ENCODE assay signal across 10 cellular contexts in genomic region chr2:191246820-191247380, GRCh38. TPM values are rescaled to one million over a fixed set of nuclear protein-coding genes. Genes with fewer than 3 reads are reported as not detected.
DNase-seq lines count a peak whose midpoint lies in the region; ATAC-seq, FAIRE-seq and TF ChIP-seq lines count a peak whose summit lies in the region.
"Had no signal": no experiment of that assay in that cellular context is flagged by ENCODE, and none has a peak within 500 bp of the region (broad histone marks: within the 10 kb centered on the region; RNA-seq: fewer than 3 reads in every experiment).

No MANE protein-coding gene starts in this region.

- no peak for FAIRE-seq in RCC 7860 (lab: Jason Lieb, UNC)
- FAIRE-seq: GM12878 had no signal

- CTCF ChIA-PET in CD4-positive, alpha-beta T cell (lab: Charles Lee), result no interaction called here
- CTCF ChIA-PET in HEK293T (lab: Yijun Ruan, JAX), result no interaction called here

- peaks cover 14% of the 10 kb centered on the region for H3F3A ChIP-seq in neural progenitor cell (ENCODE audit: low read depth)

- no peaks in the 10 kb centered on the region for H3K36me3 ChIP-seq in neural progenitor cell

- no peak overlapping the region for H3K9ac ChIP-seq in neural progenitor cell

- H3K79me2 ChIP-seq in neural progenitor cell (ENCODE audit: low read depth), result peaks cover 61% of the 10 kb centered on the region

- H3K4me1 Mint-ChIP-seq in CD4-positive, alpha-beta T cell (ENCODE audit: low read depth), result peaks cover 12% of the 10 kb centered on the region
- peaks cover 53% of the 10 kb centered on the region for H3K4me1 Mint-ChIP-seq in neural progenitor cell

- DNase-seq in CD4-positive, alpha-beta T cell, result no peak
- DNase-seq in RCC 7860 (ENCODE audit: low spot score), result peak; percentile 18
- DNase-seq in fibroblast of gingiva (ENCODE audit: low read depth), result peak; percentile 31
- no peak for DNase-seq in neural progenitor cell (ENCODE audit: low spot score)
- no peak for DNase-seq in HEK293T (ENCODE audit: extremely low spot score)
- no peak for DNase-seq in NOMO-1 treated with dmso at 0.1 percent for 144 hours (lab: John Stamatoyannopoulos, UW; ENCODE audit: unreplicated experiment)
- no peak for DNase-seq in substantia nigra (lab: John Stamatoyannopoulos, UW)

- no peak overlapping the region for H3K27ac Mint-ChIP-seq in CD4-positive, alpha-beta T cell
- peak overlapping the region; percentile 98 for H3K27ac Mint-ChIP-seq in neural progenitor cell

- no peaks in the 10 kb centered on the region for H3K27me3 ChIP-seq in CD4-positive, alpha-beta T cell (ENCODE audit: control insufficient read depth, insufficient read depth, low read length)
- H3K27me3 ChIP-seq in neural progenitor cell, result peaks cover 10% of the 10 kb centered on the region

- H3K9me3 Mint-ChIP-seq in CD4-positive, alpha-beta T cell, result peaks cover 4% of the 10 kb centered on the region
- H3K9me3 Mint-ChIP-seq in neural progenitor cell, result no peaks in the 10 kb centered on the region

- H3K4me3 Mint-ChIP-seq in CD4-positive, alpha-beta T cell, result peak overlapping the region; percentile 37
- H3K4me3 Mint-ChIP-seq in neural progenitor cell, result peak overlapping the region; percentile 96

- H3K27me3 Mint-ChIP-seq in CD4-positive, alpha-beta T cell, result peaks cover 44% of the 10 kb centered on the region
- no peaks in the 10 kb centered on the region for H3K27me3 Mint-ChIP-seq in neural progenitor cell (ENCODE audit: insufficient read depth, low read depth)

- no peaks in the 10 kb centered on the region for H3K36me3 Mint-ChIP-seq in CD4-positive, alpha-beta T cell (ENCODE audit: low read depth)
- H3K36me3 Mint-ChIP-seq in neural progenitor cell, result peaks cover 8% of the 10 kb centered on the region

- H2AFZ ChIP-seq in neural progenitor cell (replicated peaks), result no peak overlapping the region

- ATAC-seq in CD4-positive, alpha-beta T cell (ENCODE audit: poor library complexity), result no peak
- no peak for ATAC-seq in GM19452 (IDR thresholded peaks at IDR 0.05; ENCODE audit: unreplicated experiment)

- intact Hi-C loops in CD4-positive, alpha-beta T cell (cut with DNase I, micrococcal nuclease), result no loop called here

- H3K4me2 ChIP-seq in neural progenitor cell, result peak overlapping the region; percentile 89

- POLR2A ChIA-PET in CD4-positive, alpha-beta T cell (lab: Charles Lee), result no interaction called here
- POLR2A ChIA-PET in HEK293T (lab: Yijun Ruan, JAX), result interaction anchor here (0.6 to 1.5 kb wide), 5 partner anchors 14 to 431 kb away, joined by 3 to 5 read pairs (median 4); partner anchors contain the start of gene NABP1

- TF ChIP-seq CTCF in CD4-positive, alpha-beta T cell (IDR thresholded peaks at IDR 0.05), result no peak
- no peak for TF ChIP-seq CTCF in neural progenitor cell (IDR thresholded peaks at IDR 0.05)

- H3K4me3 ChIP-seq in neural progenitor cell, result peak overlapping the region; percentile 89
- H3K4me3 ChIP-seq: GM12878 had no signal

- peaks cover 3% of the 10 kb centered on the region for H3K9me3 ChIP-seq in CD4-positive, alpha-beta T cell (ENCODE audit: control insufficient read depth, low read length)
- no peaks in the 10 kb centered on the region for H3K9me3 ChIP-seq in neural progenitor cell (ENCODE audit: low read depth)

- peaks cover 57% of the 10 kb centered on the region for H4K20me1 ChIP-seq in neural progenitor cell (ENCODE audit: low read depth)

- H3K4me1 ChIP-seq in neural progenitor cell, result peaks cover 53% of the 10 kb centered on the region

- no peak overlapping the region for H3K27ac ChIP-seq in CD4-positive, alpha-beta T cell (ENCODE audit: low read depth, low read length)
- H3K27ac ChIP-seq in neural progenitor cell, result no peak overlapping the region
- H3K27ac ChIP-seq in substantia nigra (ENCODE audit: low read depth, low read length, poor library complexity, severe bottlenecking), result no peak overlapping the region
- H3K27ac ChIP-seq: HL-60 had no signal

TF ChIP-seq in HEK293T, 16 proteins besides CTCF, POLR2A, EP300 and RAD21:
- no peak for TF ChIP-seq SP1 (IDR thresholded peaks at IDR 0.05)
TF ChIP-seq in HEK293T: peak in this region for 0.

RNA-seq across cellular contexts. Expression of gene MYO1B, which starts 1.7 kb away (rescaled TPM):
- total RNA-seq in CD4-positive, alpha-beta T cell, result 1 to 10 TPM in 1 of 2 experiments, under 1 TPM in 1; 0.98 to 1.3 TPM
- total RNA-seq in neural progenitor cell (ENCODE audit: low replicate concordance), result 64.8 and 88.0 TPM in 2 replicates

Comparison
In these comparisons a context has a peak if more than half of its experiments do, and no peak if none do; other contexts are left out.
1. DNase-seq: peak in RCC 7860 (single experiment) and fibroblast of gingiva (single experiment); none in CD4-positive, alpha-beta T cell (0 of 10), neural progenitor cell (single experiment), HEK293T (single experiment), NOMO-1 treated with dmso at 0.1 percent for 144 hours (single experiment) and substantia nigra (0 of 49).
2. RNA of gene MYO1B, which starts 1.7 kb away (total RNA-seq): 64.8 to 88.0 TPM in neural progenitor cell; 0.98 to 1.3 TPM in CD4-positive, alpha-beta T cell; every median in the first group is over 10 times any median in the second.